Comparison of ENCODE assay signal across 36 cellular contexts in the genomic region with DNA sequence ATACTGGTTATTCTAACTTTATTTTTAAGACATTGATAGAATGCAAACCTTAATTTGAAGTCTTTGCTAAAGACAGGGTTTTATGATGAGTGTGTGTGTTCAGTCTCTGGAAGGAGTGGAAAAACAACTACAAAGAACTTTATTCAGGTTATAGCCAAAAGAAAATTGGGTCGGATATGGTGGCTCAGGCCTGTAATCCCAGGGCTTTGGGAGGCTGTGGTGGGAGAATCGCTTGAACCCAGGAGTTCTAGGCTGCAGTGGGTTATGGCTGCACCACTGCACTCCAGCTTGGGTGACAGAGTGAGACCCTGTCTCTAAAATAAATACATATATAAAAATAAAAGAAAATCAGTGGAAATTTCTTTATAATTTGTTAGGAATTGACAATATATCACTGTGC.
"Had no signal": no experiment of that assay in that cellular context is flagged by ENCODE, and none has a peak within 500 bp of the region (broad histone marks: within the 10 kb centered on the region; RNA-seq: fewer than 3 reads in every experiment).

No MANE protein-coding gene starts in this region.

- H3K27me3 ChIP-seq: MG63 had no signal

- H3K27ac ChIP-seq: KMS-11 had no signal

- H3K4me3 ChIP-seq: MG63 had no signal

- H3K36me3 ChIP-seq: MG63 had no signal

- DNase-seq: Karpas-422, Kasumi-1, KG1, MG63, MM.1S, MV-4-11, NCI-H1048, NCI-H1092, NCI-H1092 treated with DMSO at 0.1 percent for 48 hours, NCI-H1105, NCI-H1105 treated with DMSO at 0.1 percent for 48 hours, NCI-H1417, NCI-H1417 treated with DMSO at 0.1 percent for 48 hours, NCI-H1436, NCI-H1436 treated with DMSO at 0.1 percent for 48 hours, NCI-H146, NCI-H1694, NCI-H1694 treated with DMSO at 0.1 percent for 48 hours, NCI-H187, NCI-H187 treated with DMSO at 0.1 percent for 48 hours, NCI-H1930, NCI-H2029, NCI-H2029 treated with DMSO at 0.1 percent for 48 hours, NCI-H2081, NCI-H2081 treated with DMSO at 0.1 percent for 48 hours, NCI-H2107, NCI-H2171, NCI-H2171 treated with DMSO at 0.1 percent for 48 hours, NCI-H2227 treated with DMSO at 0.1 percent for 48 hours, NCI-H226, NCI-H345, NCI-H446, NCI-H446 treated with DMSO at 0.1 percent for 48 hours, NCI-H510A, NCI-H510A treated with DMSO at 0.1 percent for 48 hours had no signal

- H3K9me3 ChIP-seq: MG63 had no signal
